21 cellular contexts compared by ENCODE assay signal in the genomic region with DNA sequence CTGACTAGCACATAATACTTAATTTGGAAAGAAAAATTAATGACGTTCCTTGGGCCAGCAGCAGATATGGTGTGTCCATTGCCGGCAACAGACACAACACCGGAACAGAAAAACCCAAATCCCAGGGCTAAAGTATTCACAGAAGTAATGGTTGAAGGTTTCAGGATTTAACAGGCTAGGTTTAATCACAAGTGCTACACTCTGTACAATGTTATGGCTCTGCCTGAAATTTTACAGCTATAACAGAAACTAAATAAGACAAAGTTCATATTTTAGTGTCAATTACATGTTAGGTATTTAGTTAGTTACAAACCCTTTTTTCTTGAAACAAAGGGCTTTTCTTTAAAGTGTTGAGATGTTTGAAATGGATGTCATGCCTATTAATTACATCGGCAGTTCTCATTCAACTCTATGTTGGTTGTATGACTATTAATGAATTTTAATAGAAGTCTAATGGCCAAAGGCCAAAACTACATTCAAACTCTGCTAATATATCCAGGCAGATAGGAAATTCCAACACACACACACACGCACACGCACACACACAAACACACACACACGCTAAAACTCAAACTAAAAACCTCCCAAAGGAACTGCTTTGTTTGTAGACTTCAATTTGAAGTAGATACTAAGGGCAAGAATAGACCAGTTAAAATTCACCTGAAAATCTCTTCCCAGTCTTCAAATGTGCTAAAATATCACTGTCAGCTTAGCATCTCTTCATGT.
"Had no signal": no experiment of that assay in that cellular context is flagged by ENCODE, and none has a peak within 500 bp of the region (broad histone marks: within the 10 kb centered on the region; RNA-seq: fewer than 3 reads in every experiment).

No MANE protein-coding gene starts in this region.

- DNase-seq: caudate nucleus; foreskin melanocyte; head of caudate nucleus; hypothalamus; kidney glomerular epithelial cell; left lung; lower lobe of right lung; mesenchymal stem cell; midbrain; naive B cell; nephron progenitor cell; psoas muscle; retina; right lobe of liver; stimulated activated CD4-positive, alpha-beta T cell treated with anti-CD3 and anti-CD28 coated beads, Interleukin-4, amount 100 ng/mL, for 24 hours; stimulated activated naive B cell treated with anti-CD40 and anti-IgM and Interleukin-4, amounts not matched to agents 10 μg/mL and 1 μg/mL and 100 μg/mL, for 72 hours; stimulated activated naive CD8-positive, alpha-beta T cell treated with anti-CD3 and anti-CD28 coated beads, Interleukin-15, amount 100 ng/mL, for 72 hours; testis had no signal

- H3K27me3 Mint-ChIP-seq: naive B cell; stimulated activated naive B cell treated with anti-CD40 and anti-IgM and Interleukin-4, amounts not matched to agents 10 μg/mL and 1 μg/mL and 100 μg/mL, for 72 hours; stimulated activated naive CD8-positive, alpha-beta T cell treated with anti-CD3 and anti-CD28 coated beads, Interleukin-15, amount 100 ng/mL, for 72 hours had no signal

- H3K4me3 ChIP-seq: left lung, lower lobe of right lung, psoas muscle, right lobe of liver, testis, tibial nerve had no signal

- H3K27ac ChIP-seq: left lung, lower lobe of right lung, neutrophil, psoas muscle, right lobe of liver, testis, tibial nerve had no signal

- H3K27me3 ChIP-seq: left lung, neutrophil, right lobe of liver, testis, tibial nerve had no signal

- H3K4me3 Mint-ChIP-seq: naive B cell; nephron progenitor cell; stimulated activated naive B cell treated with anti-CD40 and anti-IgM and Interleukin-4, amounts not matched to agents 10 μg/mL and 1 μg/mL and 100 μg/mL, for 72 hours; stimulated activated naive CD8-positive, alpha-beta T cell treated with anti-CD3 and anti-CD28 coated beads, Interleukin-15, amount 100 ng/mL, for 72 hours had no signal

- H3K4me1 Mint-ChIP-seq: nephron progenitor cell; stimulated activated naive CD8-positive, alpha-beta T cell treated with anti-CD3 and anti-CD28 coated beads, Interleukin-15, amount 100 ng/mL, for 72 hours had no signal

- FAIRE-seq: islet of Langerhans had no signal

- H3K9me3 ChIP-seq: left lung, lower lobe of right lung, neutrophil, psoas muscle, right lobe of liver, testis, tibial nerve had no signal

- H3K9me3 Mint-ChIP-seq: naive B cell; nephron progenitor cell; stimulated activated naive B cell treated with anti-CD40 and anti-IgM and Interleukin-4, amounts not matched to agents 10 μg/mL and 1 μg/mL and 100 μg/mL, for 72 hours; stimulated activated naive CD8-positive, alpha-beta T cell treated with anti-CD3 and anti-CD28 coated beads, Interleukin-15, amount 100 ng/mL, for 72 hours had no signal

- H3K27ac Mint-ChIP-seq: stimulated activated naive B cell treated with anti-CD40 and anti-IgM and Interleukin-4, amounts not matched to agents 10 μg/mL and 1 μg/mL and 100 μg/mL, for 72 hours; stimulated activated naive CD8-positive, alpha-beta T cell treated with anti-CD3 and anti-CD28 coated beads, Interleukin-15, amount 100 ng/mL, for 72 hours had no signal

- H3K4me1 ChIP-seq: left lung, lower lobe of right lung, right lobe of liver, testis, tibial nerve had no signal

- ATAC-seq: left lung; lower lobe of right lung; psoas muscle; right lobe of liver; stimulated activated naive B cell treated with anti-CD40 and anti-IgM and Interleukin-4, amounts not matched to agents 10 μg/mL and 1 μg/mL and 100 μg/mL, for 72 hours; stimulated activated naive CD8-positive, alpha-beta T cell treated with anti-CD3 and anti-CD28 coated beads, Interleukin-15, amount 100 ng/mL, for 72 hours had no signal
